Comparison of ENCODE assay signal across 32 cellular contexts in the genomic region with DNA sequence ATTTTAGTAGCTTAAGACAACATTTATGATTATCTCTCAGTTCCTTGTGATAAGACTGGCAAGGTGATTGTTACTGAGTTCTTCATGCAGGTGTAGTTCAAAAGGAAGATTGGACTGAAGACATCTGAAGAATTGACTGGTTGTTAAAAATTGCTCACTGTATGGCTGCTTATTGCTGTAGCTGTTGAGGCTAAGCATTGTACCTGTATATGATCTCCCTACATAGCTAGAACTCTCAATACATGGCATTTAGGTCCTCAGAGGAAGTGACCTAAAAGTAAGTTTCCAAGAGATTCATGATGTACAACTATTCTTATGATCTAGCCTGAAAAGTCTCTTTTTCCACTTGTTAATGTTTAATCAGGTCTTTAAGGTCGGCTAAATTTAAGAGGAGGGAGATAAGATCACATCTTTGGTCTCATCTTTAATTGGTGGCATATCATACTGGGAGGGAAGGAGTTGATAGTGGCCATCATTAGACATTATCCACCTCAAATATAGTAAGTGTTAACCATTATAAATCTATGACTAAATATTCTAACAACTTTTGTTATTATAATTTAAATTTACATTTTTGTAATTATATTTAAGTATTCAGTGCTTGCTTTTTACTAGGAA.
"Had no signal": no experiment of that assay in that cellular context is flagged by ENCODE, and none has a peak within 500 bp of the region (broad histone marks: within the 10 kb centered on the region; RNA-seq: fewer than 3 reads in every experiment).

No MANE protein-coding gene starts in this region.

- H3K4me3 ChIP-seq: ovary, psoas muscle, right lobe of liver, sigmoid colon, smooth muscle cell, spleen, thoracic aorta, thyroid gland, tibial nerve, upper lobe of left lung, vagina had no signal

- H3K27ac ChIP-seq: ovary, parathyroid adenoma, psoas muscle, right lobe of liver, sigmoid colon, spleen, thoracic aorta, thyroid gland, tibial nerve, upper lobe of left lung, vagina had no signal

- H3K4me1 Mint-ChIP-seq: naive thymus-derived CD8-positive, alpha-beta T cell; nephron progenitor cell; stimulated activated memory B cell treated with anti-CD40 and anti-IgM and Interleukin-4, amounts not matched to agents 10 μg/mL and 1 μg/mL and 100 μg/mL, for 72 hours; stimulated activated naive CD8-positive, alpha-beta T cell treated with anti-CD3 and anti-CD28 coated beads, Interleukin-15, amount 100 ng/mL, for 72 hours had no signal

- H3K27me3 ChIP-seq: ovary, right lobe of liver, sigmoid colon, spleen, thyroid gland, tibial nerve, upper lobe of left lung, vagina had no signal

- H3K4me3 Mint-ChIP-seq: naive thymus-derived CD8-positive, alpha-beta T cell; natural killer cell treated with Interleukin-12 subunit alpha and Interleukin-12 subunit beta and Interleukin-15 and Interleukin-18, amount 100 ng/mL, for 72 hours; nephron progenitor cell; neural crest cell; stimulated activated memory B cell treated with anti-CD40 and anti-IgM and Interleukin-4, amounts not matched to agents 10 μg/mL and 1 μg/mL and 100 μg/mL, for 72 hours; stimulated activated naive CD8-positive, alpha-beta T cell treated with anti-CD3 and anti-CD28 coated beads, Interleukin-15, amount 100 ng/mL, for 72 hours had no signal

- H3K36me3 ChIP-seq: ovary, right lobe of liver, sigmoid colon, spleen, thoracic aorta, thyroid gland, tibial nerve, upper lobe of left lung, vagina had no signal

- FAIRE-seq: urothelium cell line had no signal

- H3K9me3 Mint-ChIP-seq: nephron progenitor cell; stimulated activated naive CD8-positive, alpha-beta T cell treated with anti-CD3 and anti-CD28 coated beads, Interleukin-15, amount 100 ng/mL, for 72 hours had no signal

- H3K27me3 Mint-ChIP-seq: naive thymus-derived CD8-positive, alpha-beta T cell; natural killer cell treated with Interleukin-12 subunit alpha and Interleukin-12 subunit beta and Interleukin-15 and Interleukin-18, amount 100 ng/mL, for 72 hours; progenitor cell of endocrine pancreas; stimulated activated memory B cell treated with anti-CD40 and anti-IgM and Interleukin-4, amounts not matched to agents 10 μg/mL and 1 μg/mL and 100 μg/mL, for 72 hours; stimulated activated naive CD8-positive, alpha-beta T cell treated with anti-CD3 and anti-CD28 coated beads, Interleukin-15, amount 100 ng/mL, for 72 hours had no signal

- H3K27ac Mint-ChIP-seq: naive thymus-derived CD8-positive, alpha-beta T cell; natural killer cell treated with Interleukin-12 subunit alpha and Interleukin-12 subunit beta and Interleukin-15 and Interleukin-18, amount 100 ng/mL, for 72 hours; nephron progenitor cell; progenitor cell of endocrine pancreas; stimulated activated memory B cell treated with anti-CD40 and anti-IgM and Interleukin-4, amounts not matched to agents 10 μg/mL and 1 μg/mL and 100 μg/mL, for 72 hours; stimulated activated naive CD8-positive, alpha-beta T cell treated with anti-CD3 and anti-CD28 coated beads, Interleukin-15, amount 100 ng/mL, for 72 hours had no signal

- H3K4me1 ChIP-seq: parathyroid adenoma, psoas muscle, right lobe of liver, sigmoid colon, spleen, thyroid gland, tibial nerve, upper lobe of left lung, vagina had no signal

- H3K9me3 ChIP-seq: ovary, psoas muscle, right lobe of liver, sigmoid colon, thoracic aorta, thyroid gland, upper lobe of left lung, vagina had no signal

- ATAC-seq: naive thymus-derived CD8-positive, alpha-beta T cell; natural killer cell treated with Interleukin-12 subunit alpha and Interleukin-12 subunit beta and Interleukin-15 and Interleukin-18, amount 100 ng/mL, for 72 hours; psoas muscle; right cardiac atrium; right lobe of liver; stimulated activated memory B cell treated with anti-CD40 and anti-IgM and Interleukin-4, amounts not matched to agents 10 μg/mL and 1 μg/mL and 100 μg/mL, for 72 hours; stimulated activated naive CD8-positive, alpha-beta T cell treated with anti-CD3 and anti-CD28 coated beads, Interleukin-15, amount 100 ng/mL, for 72 hours; stimulated activated naive CD8-positive, alpha-beta T cell treated with anti-CD3 and anti-CD28 coated beads, Interleukin-15, Interleukin-2, amounts not matched to agents 100 U/mL and 50 U/mL, for 24 hours had no signal

- DNase-seq: naive thymus-derived CD8-positive, alpha-beta T cell; nephron progenitor cell; occipital lobe; ovary; posterior cingulate gyrus; psoas muscle; right cardiac atrium; right lobe of liver; sigmoid colon; spleen; stimulated activated CD4-positive, alpha-beta T cell treated with anti-CD3 and anti-CD28 coated beads, Interleukin-12 subunit alpha, Interleukin-12 subunit beta, amount 100 ng/mL, for 4 hours; stimulated activated CD4-positive, alpha-beta T cell treated with anti-CD3 and anti-CD28 coated beads, Interleukin-1b, Interleukin-23, amount 100 ng/mL, for 48 hours; stimulated activated CD4-positive, alpha-beta T cell treated with anti-CD3 and anti-CD28 coated beads, Interleukin-4, amount 100 ng/mL, for 1 hour; stimulated activated CD4-positive, alpha-beta T cell treated with anti-CD3 and anti-CD28 coated beads, Interleukin-4, amount 100 ng/mL, for 4 hours; stimulated activated CD8-positive, alpha-beta memory T cell treated with anti-CD3 and anti-CD28 coated beads, Interleukin-4, amount 100 ng/mL, for 48 hours; stimulated activated naive CD4-positive, alpha-beta T cell; stimulated activated naive CD8-positive, alpha-beta T cell treated with anti-CD3 and anti-CD28 coated beads, Interleukin-15, amount 100 ng/mL, for 72 hours; stimulated activated naive CD8-positive, alpha-beta T cell treated with anti-CD3 and anti-CD28 coated beads, Interleukin-15, Interleukin-2, amounts not matched to agents 100 U/mL and 50 U/mL, for 24 hours; substantia nigra; thyroid gland; trophoblast cell; upper lobe of left lung had no signal

- H3K36me3 Mint-ChIP-seq: naive thymus-derived CD8-positive, alpha-beta T cell; natural killer cell treated with Interleukin-12 subunit alpha and Interleukin-12 subunit beta and Interleukin-15 and Interleukin-18, amount 100 ng/mL, for 72 hours; stimulated activated memory B cell treated with anti-CD40 and anti-IgM and Interleukin-4, amounts not matched to agents 10 μg/mL and 1 μg/mL and 100 μg/mL, for 72 hours had no signal
